15 cellular contexts compared by ENCODE assay signal in genomic region chr17:4520060-4520880, GRCh38. TPM values are rescaled to one million over a fixed set of nuclear protein-coding genes. Genes with fewer than 3 reads are reported as not detected.
DNase-seq lines count a peak whose midpoint lies in the region; ATAC-seq and TF ChIP-seq lines count a peak whose summit lies in the region.
"Had no signal": no experiment of that assay in that cellular context is flagged by ENCODE, and none has a peak within 500 bp of the region (broad histone marks: within the 10 kb centered on the region; RNA-seq: fewer than 3 reads in every experiment).

No MANE protein-coding gene starts in this region.

- peak overlapping the region; percentile 39 to 68 (median 48) for H3K27ac ChIP-seq in Peyer's patch
- peak overlapping the region; percentile 33 to 75 for H3K27ac ChIP-seq in coronary artery
- H3K27ac ChIP-seq: WERI-Rb-1 had no signal

- H3K4me1 ChIP-seq in Peyer's patch: peaks cover 3 to 6% (median 4%) of the 10 kb centered on the region in 4 donors

- no peak overlapping the region for H3K4me3 ChIP-seq in Peyer's patch
- no peak overlapping the region for H3K4me3 ChIP-seq in coronary artery

- DNase-seq in Peyer's patch (no peak), coronary artery (ENCODE audit: low spot score) (no peak), memory B cell (ENCODE audit: low spot score in 2 of 2) (no peak), KG1 (lab: John Stamatoyannopoulos, UW) (no peak)
- no peak for DNase-seq in stimulated activated naive CD8-positive, alpha-beta T cell treated with anti-CD3 and anti-CD28 coated beads, Interleukin-15, amount 100 ng/mL, for 72 hours
- DNase-seq: AML-193; DND-41; stimulated activated CD4-positive, alpha-beta T cell treated with anti-CD3 and anti-CD28 coated beads, Interleukin-15, amount 100 ng/mL, for 24 hours; WERI-Rb-1 had no signal

- H3K4me1 Mint-ChIP-seq in memory B cell: peaks cover 17% of the 10 kb centered on the region
- no peaks in the 10 kb centered on the region for H3K4me1 Mint-ChIP-seq in stimulated activated naive CD8-positive, alpha-beta T cell treated with anti-CD3 and anti-CD28 coated beads, Interleukin-15, amount 100 ng/mL, for 72 hours

- no peak for TF ChIP-seq POLR2A in Peyer's patch (IDR thresholded peaks at IDR 0.05)

- H3K4me3 Mint-ChIP-seq in memory B cell: peak overlapping the region; percentile 9
- H3K4me3 Mint-ChIP-seq in stimulated activated naive CD8-positive, alpha-beta T cell treated with anti-CD3 and anti-CD28 coated beads, Interleukin-15, amount 100 ng/mL, for 72 hours: no peak overlapping the region
- H3K4me3 Mint-ChIP-seq: activated naive CD8-positive, alpha-beta T cell had no signal

- H3K27ac Mint-ChIP-seq in memory B cell: no peak overlapping the region
- peak overlapping the region; percentile 23 to 75 for H3K27ac Mint-ChIP-seq in stimulated activated naive CD8-positive, alpha-beta T cell treated with anti-CD3 and anti-CD28 coated beads, Interleukin-15, amount 100 ng/mL, for 72 hours
- H3K27ac Mint-ChIP-seq: activated naive CD8-positive, alpha-beta T cell had no signal

- H3K36me3 ChIP-seq in Peyer's patch: no peaks in the 10 kb centered on the region
- H3K36me3 ChIP-seq: WERI-Rb-1 had no signal

- H3K9me3 Mint-ChIP-seq in memory B cell: no peaks in the 10 kb centered on the region
- no peaks in the 10 kb centered on the region for H3K9me3 Mint-ChIP-seq in stimulated activated naive CD8-positive, alpha-beta T cell treated with anti-CD3 and anti-CD28 coated beads, Interleukin-15, amount 100 ng/mL, for 72 hours

- ATAC-seq in memory B cell (ENCODE audit: low read depth) (no peak), GM19351 (IDR thresholded peaks at IDR 0.05; ENCODE audit: unreplicated experiment) (no peak), HG03469 (IDR thresholded peaks at IDR 0.05; ENCODE audit: unreplicated experiment) (no peak), GM19452 (IDR thresholded peaks at IDR 0.05; ENCODE audit: unreplicated experiment) (no peak)
- ATAC-seq in stimulated activated naive CD8-positive, alpha-beta T cell treated with anti-CD3 and anti-CD28 coated beads, Interleukin-15, amount 100 ng/mL, for 72 hours: no peak

- no peaks in the 10 kb centered on the region for H3K27me3 ChIP-seq in Peyer's patch

- no peaks in the 10 kb centered on the region for H3K9me3 ChIP-seq in Peyer's patch

- peaks cover 1% of the 10 kb centered on the region for H3K27me3 Mint-ChIP-seq in memory B cell
- no peaks in the 10 kb centered on the region for H3K27me3 Mint-ChIP-seq in stimulated activated naive CD8-positive, alpha-beta T cell treated with anti-CD3 and anti-CD28 coated beads, Interleukin-15, amount 100 ng/mL, for 72 hours
- H3K27me3 Mint-ChIP-seq: activated naive CD8-positive, alpha-beta T cell had no signal

- no peak for TF ChIP-seq CTCF in Peyer's patch (IDR thresholded peaks at IDR 0.05)
- TF ChIP-seq CTCF in coronary artery (IDR thresholded peaks at IDR 0.05): no peak

- H3K36me3 Mint-ChIP-seq in memory B cell: no peaks in the 10 kb centered on the region
- H3K36me3 Mint-ChIP-seq: activated naive CD8-positive, alpha-beta T cell had no signal

RNA-seq across cellular contexts. Expression of gene SPNS2, which starts 21.6 kb away (rescaled TPM):
- 10 to 100 TPM; 12.4 to 81.0 (median 31.9) TPM for total RNA-seq in Peyer's patch

RNA-seq across cellular contexts. Expression of gene MYBBP1A, which starts 34.9 kb away (rescaled TPM):
- total RNA-seq in Peyer's patch: 100 to 1,000 TPM in 2 of 4 donors, 10 to 100 TPM in 2; 27.1 to 244 (median 91.2) TPM

RNA-seq across cellular contexts. Expression of gene GGT6, which starts 40.1 kb away (rescaled TPM):
- 100 to 1,000 TPM in 2 of 4 donors, 10 to 100 TPM in 2; 26.4 to 199 (median 119) TPM for total RNA-seq in Peyer's patch
- total RNA-seq: dermis microvascular lymphatic vessel endothelial cell, IMR-90 had no signal
